Comparison of ENCODE assay signal across 9 cellular contexts in the genomic region with DNA sequence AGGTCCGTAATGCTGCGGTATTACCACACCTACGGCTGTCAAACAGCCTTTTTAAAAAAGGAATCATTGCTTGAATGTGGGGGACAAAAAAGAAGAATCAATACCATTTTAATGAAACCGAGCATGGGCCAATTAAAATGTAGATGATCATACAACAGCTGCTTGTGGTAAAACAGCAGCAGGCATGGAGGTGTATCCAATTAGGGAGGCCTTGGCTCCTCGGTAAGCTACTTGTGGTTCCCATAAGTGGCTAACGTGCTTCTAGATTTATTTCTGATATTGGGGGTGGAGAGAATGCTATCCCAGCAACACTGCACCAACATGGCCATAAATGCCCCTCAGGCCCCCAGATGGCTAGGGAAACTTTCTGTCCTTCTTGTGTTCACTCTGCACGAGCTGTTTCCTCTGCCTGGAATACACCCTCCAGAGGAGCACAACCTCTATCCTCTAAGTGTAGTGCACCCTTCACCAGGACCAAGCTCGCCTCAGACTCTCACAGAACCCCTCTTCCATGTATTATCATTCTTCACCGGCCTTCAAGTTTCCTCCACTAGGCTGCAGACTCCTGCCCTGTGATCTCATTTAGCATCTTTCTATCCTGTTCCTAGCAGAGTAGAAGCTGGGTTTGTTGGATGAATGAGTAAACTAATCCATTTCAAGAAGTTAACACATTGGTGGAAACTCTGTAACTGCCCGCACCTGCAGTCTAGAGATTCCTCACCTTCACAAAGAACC. TPM values are rescaled to one million over a fixed set of nuclear protein-coding genes. Genes with fewer than 3 reads are reported as not detected.
DNase-seq lines count a peak whose midpoint lies in the region; ATAC-seq and TF ChIP-seq lines count a peak whose summit lies in the region.
"Had no signal": no experiment of that assay in that cellular context is flagged by ENCODE, and none has a peak within 500 bp of the region (broad histone marks: within the 10 kb centered on the region; RNA-seq: fewer than 3 reads in every experiment).

No MANE protein-coding gene starts in this region.

- no peak overlapping the region for H2AK5ac ChIP-seq in neuronal stem cell (ENCODE audit: low read depth, low read length)

- WGBS in neuronal stem cell (ENCODE audit: extremely low coverage in 2 of 2, insufficient read length in 2 of 2, insufficient replicate concordance in 1 of 2), 2 donors, result no CpG with 5 or more reads among the region's 10 CpGs

- H3K4me2 ChIP-seq in Loucy (ENCODE audit: low read depth, low read length, poor library complexity, severe bottlenecking) (peak overlapping the region; percentile 78), neuronal stem cell (ENCODE audit: insufficient read depth, low read length, poor library complexity, severe bottlenecking) (peak overlapping the region; percentile 88)

- peak overlapping the region; percentile 81 for H3K4me3 Mint-ChIP-seq in Caco-2 (ENCODE audit: unreplicated experiment)
- H3K4me3 Mint-ChIP-seq: activated naive CD8-positive, alpha-beta T cell treated with anti-CD3 and anti-CD28 coated beads, Interleukin-2, amount 10 ng/mL, durations not matched to agents 7 days and 5 days had no signal

- H3K36me3 ChIP-seq in Caco-2 (ENCODE audit: control insufficient read depth, insufficient read depth, low read length) (no peaks in the 10 kb centered on the region), Loucy (ENCODE audit: insufficient read depth, low read length) (no peaks in the 10 kb centered on the region), neuronal stem cell (replicated peaks in 1 of 2; ENCODE audit: control insufficient read depth in 2 of 2, insufficient read depth in 2 of 2, low read length in 2 of 2) (peaks cover 0 to 2% of the 10 kb centered on the region in 2 donors)

- H3K79me2 ChIP-seq in Loucy (ENCODE audit: insufficient read depth, low read length), result peaks cover 70% of the 10 kb centered on the region

- H3K27me3 ChIP-seq in Caco-2 (replicated peaks; ENCODE audit: control insufficient read depth, insufficient read depth, low read length) (no peaks in the 10 kb centered on the region), Loucy (ENCODE audit: insufficient read depth, low read length, poor library complexity, severe bottlenecking) (no peaks in the 10 kb centered on the region), neuronal stem cell (ENCODE audit: control insufficient read depth in 3 of 3, insufficient read depth in 3 of 3, low read depth in 1 of 3, low read length in 3 of 3) (no peaks in the 10 kb centered on the region)

- no peaks in the 10 kb centered on the region for H3K79me1 ChIP-seq in neuronal stem cell (ENCODE audit: low read depth, low read length)

- H3K9ac ChIP-seq in Loucy (ENCODE audit: low read depth, low read length, poor library complexity, severe bottlenecking) (peak overlapping the region; percentile 87), neuronal stem cell (ENCODE audit: low read depth, low read length, poor library complexity) (no peak overlapping the region)

- no peak overlapping the region for H3K18ac ChIP-seq in neuronal stem cell (ENCODE audit: low read length)

- H2BK5ac ChIP-seq in neuronal stem cell (ENCODE audit: low read length), result no peak overlapping the region

- H3K4me1 ChIP-seq in Caco-2 (peaks cover 51% of the 10 kb centered on the region), Loucy (ENCODE audit: insufficient read depth, low read length, poor library complexity, severe bottlenecking) (peaks cover 65% of the 10 kb centered on the region), neuronal stem cell (ENCODE audit: control insufficient read depth in 2 of 2, insufficient read depth in 1 of 2, low read depth in 1 of 2, low read length in 2 of 2) (peaks cover 11 to 12% of the 10 kb centered on the region in 2 donors)

- POLR2A ChIA-PET in Caco-2 (lab: Charles Lee), result interaction anchor here (0.6 to 2.3 kb wide), 3 partner anchors 11 to 170 kb away, joined by 3 to 10 read pairs (median 3); no protein-coding TSS in a partner anchor

- H2BK120ac ChIP-seq in neuronal stem cell (ENCODE audit: low read depth, low read length), result no peak overlapping the region

- H3K27me3 Mint-ChIP-seq in Caco-2 (ENCODE audit: insufficient read depth, unreplicated experiment), result no peaks in the 10 kb centered on the region

- intact Hi-C loops in Caco-2 (cut with micrococcal nuclease; ENCODE audit: unreplicated experiment), result loop anchor here (5.0 kb wide), 2 partner anchors 82 to 267 kb away; a partner anchor contains a TSS

- no peaks in the 10 kb centered on the region for H4K20me1 ChIP-seq in Loucy (ENCODE audit: insufficient read depth, low read length, poor library complexity, severe bottlenecking)

- no peak overlapping the region for H4K91ac ChIP-seq in neuronal stem cell (ENCODE audit: low read depth, low read length, poor library complexity)

- H4K8ac ChIP-seq in neuronal stem cell (ENCODE audit: low read depth, low read length), result no peak overlapping the region

- TSS peak; percentile 27 for BruUV-seq in Caco-2 (replicated peaks; lab: Mats Ljungman, UMichigan)

- ATAC-seq in GM21515 (IDR thresholded peaks at IDR 0.05; ENCODE audit: unreplicated experiment) (no peak), HG03460 (IDR thresholded peaks at IDR 0.05; ENCODE audit: unreplicated experiment) (no peak), GM21423 (IDR thresholded peaks at IDR 0.05; ENCODE audit: unreplicated experiment) (no peak), HG02970 (IDR thresholded peaks at IDR 0.05; ENCODE audit: low FRiP score, unreplicated experiment) (no peak)

- no peak overlapping the region for H3K4ac ChIP-seq in neuronal stem cell (ENCODE audit: low read length)

- H3K23ac ChIP-seq in neuronal stem cell (ENCODE audit: low read depth, low read length, poor library complexity), result no peak overlapping the region

- TF ChIP-seq CTCF in Caco-2 (IDR thresholded peaks at IDR 0.05; ENCODE audit: insufficient read depth in 1 of 2, low read depth in 1 of 2, low read length in 1 of 2, severe bottlenecking in 1 of 2, unreplicated experiment in 1 of 2), result peak; percentile 21 to 28
- TF ChIP-seq CTCF in Loucy (conservative IDR thresholded peaks at IDR 0.05; ENCODE audit: low read length), result peak; percentile 32; the same call in 1 of the 2 replicates

- H2AFZ ChIP-seq in Loucy (ENCODE audit: low read length) (0 out of 2 replicates have a peak overlapping the region, but pooled peaks have one; percentile 99), neuronal stem cell (ENCODE audit: low read length) (peak overlapping the region; percentile 90)

- no peaks in the 10 kb centered on the region for H3K9me2 ChIP-seq in Loucy (replicated peaks; ENCODE audit: low read depth, low read length)

- H3K27ac Mint-ChIP-seq in Caco-2 (ENCODE audit: unreplicated experiment), result peak overlapping the region; percentile 97
- H3K27ac Mint-ChIP-seq: activated naive CD8-positive, alpha-beta T cell treated with anti-CD3 and anti-CD28 coated beads, Interleukin-2, amount 10 ng/mL, durations not matched to agents 7 days and 5 days had no signal

- H3F3A ChIP-seq in Loucy (ENCODE audit: low read depth), result peaks cover 5% of the 10 kb centered on the region; the same call in 1 of the 2 replicates

- peak overlapping the region; percentile 94 for H3K4me3 ChIP-seq in Caco-2 (ENCODE audit: low read depth, low read length)
- H3K4me3 ChIP-seq in Loucy (ENCODE audit: low read length, poor library complexity, severe bottlenecking), result peak overlapping the region; percentile 95
- H3K4me3 ChIP-seq in neuronal stem cell (ENCODE audit: low read length in 2 of 2), result peak overlapping the region; percentile 64 to 97

- H3K4me1 Mint-ChIP-seq in Caco-2 (ENCODE audit: low read depth, unreplicated experiment), result peaks cover 39% of the 10 kb centered on the region

- no peak overlapping the region for H2BK12ac ChIP-seq in neuronal stem cell (ENCODE audit: low read length)

- H3K9me3 ChIP-seq in Caco-2 (no peaks in the 10 kb centered on the region), Loucy (ENCODE audit: insufficient read depth, low read depth, low read length) (no peaks in the 10 kb centered on the region), neuronal stem cell (replicated peaks in 1 of 2; ENCODE audit: control insufficient read depth in 2 of 2, insufficient read depth in 1 of 2, low read depth in 1 of 2, low read length in 2 of 2) (no peaks in the 10 kb centered on the region)

- no peak overlapping the region for H3K14ac ChIP-seq in neuronal stem cell (ENCODE audit: low read length)

- no peak overlapping the region for H2BK15ac ChIP-seq in neuronal stem cell (ENCODE audit: low read length)

- DNase-seq in Caco-2, result peak in 1 of 2 experiments; percentile 28
- DNase-seq in dermis blood vessel endothelial cell, result peak; percentile 56
- DNase-seq in neuronal stem cell (ENCODE audit: low spot score), result no peak
- DNase-seq: activated naive CD8-positive, alpha-beta T cell treated with anti-CD3 and anti-CD28 coated beads, Interleukin-2, amount 10 ng/mL, durations not matched to agents 7 days and 5 days had no signal

- CTCF ChIA-PET in Caco-2 (lab: Charles Lee), result interaction anchor here (0.7 to 1.5 kb wide), 4 partner anchors 34 to 143 kb away, joined by 3 to 11 read pairs (median 4); no protein-coding TSS in a partner anchor

- H3K36me3 Mint-ChIP-seq in Caco-2 (ENCODE audit: insufficient read depth, unreplicated experiment), result peaks cover 69% of the 10 kb centered on the region
- H3K36me3 Mint-ChIP-seq: activated naive CD8-positive, alpha-beta T cell treated with anti-CD3 and anti-CD28 coated beads, Interleukin-2, amount 10 ng/mL, durations not matched to agents 7 days and 5 days had no signal

- H3K27ac ChIP-seq in neuronal stem cell (replicated peaks; ENCODE audit: low read length), result no peak overlapping the region

- H3K9me3 Mint-ChIP-seq in Caco-2 (ENCODE audit: unreplicated experiment), result no peaks in the 10 kb centered on the region
- H3K9me3 Mint-ChIP-seq: activated naive CD8-positive, alpha-beta T cell treated with anti-CD3 and anti-CD28 coated beads, Interleukin-2, amount 10 ng/mL, durations not matched to agents 7 days and 5 days had no signal

RNA-seq across cellular contexts. Expression of a gene that starts 1.6 kb away (rescaled TPM):
- total RNA-seq in Caco-2 (2022), result 103 and 108 TPM in 2 replicates
- total RNA-seq in dermis blood vessel endothelial cell, result 73.3 and 127 TPM in 2 replicates
- polyA plus RNA-seq in neuronal stem cell (2013, experiment 1 of 2), result 10.2 TPM
- 11.0 TPM for polyA plus RNA-seq in neuronal stem cell (2013, experiment 2 of 2)

RNA-seq across cellular contexts. Expression of a gene that starts 53.2 kb away (rescaled TPM):
- total RNA-seq in Caco-2 (2022) (130 and 145 TPM in 2 replicates), dermis blood vessel endothelial cell (22.3 and 123 TPM in 2 replicates)
- 90.7 TPM for polyA plus RNA-seq in neuronal stem cell (2013, experiment 1 of 2)
- 86.0 TPM for polyA plus RNA-seq in neuronal stem cell (2013, experiment 2 of 2)
